In genomic region chr5:4230531-4230904, GRCh38 we compare ENCODE assay signal across 16 cellular contexts.
DNase-seq lines count a peak whose midpoint lies in the region; ATAC-seq and TF ChIP-seq lines count a peak whose summit lies in the region.
"Had no signal": no experiment of that assay in that cellular context is flagged by ENCODE, and none has a peak within 500 bp of the region (broad histone marks: within the 10 kb centered on the region; RNA-seq: fewer than 3 reads in every experiment).

No MANE protein-coding gene starts in this region.

- H3K4me3 ChIP-seq in neuronal stem cell (ENCODE audit: low read length in 2 of 2) = peak overlapping the region in 1 of 2 donors; percentile 34

- H3K23ac ChIP-seq in neuronal stem cell (ENCODE audit: low read depth, low read length, poor library complexity) = no peak overlapping the region

- DNase-seq in C1 segment of cervical spinal cord (lab: John Stamatoyannopoulos, UW) (peak in 8 of 14 donors; percentile 24 to 69 (median 50)), hypothalamus (lab: John Stamatoyannopoulos, UW) (peak in 31 of 51 donors; percentile 6 to 77 (median 48)), neuronal stem cell (ENCODE audit: low spot score) (peak; percentile 37), NCI-H1092 (lab: John Stamatoyannopoulos, UW) (no peak), foreskin keratinocyte (no peak)
- DNase-seq in stimulated activated naive CD4-positive, alpha-beta T cell (lab: John Stamatoyannopoulos, UW) = no peak
- DNase-seq: CD4-positive, alpha-beta memory T cell; DMS79 treated with DMSO at 0.1 percent for 48 hours; H9; IMR-90; Kasumi-1; NCI-H1436; NCI-H2029 treated with DMSO at 0.1 percent for 48 hours; RPMI8226 had no signal

- peak overlapping the region; percentile 71 for H3K18ac ChIP-seq in neuronal stem cell (ENCODE audit: low read length)

- TF ChIP-seq CTCF in brain (conservative IDR thresholded peaks at IDR 0.05) = no peak
- TF ChIP-seq CTCF in foreskin keratinocyte (conservative IDR thresholded peaks at IDR 0.05) = no peak

- H3K9me3 Mint-ChIP-seq in brain = peaks cover 16 to 23% (median 22%) of the 10 kb centered on the region in 5 experiments

- H4K8ac ChIP-seq in neuronal stem cell (ENCODE audit: low read depth, low read length) = no peak overlapping the region

- no peak overlapping the region for H2BK5ac ChIP-seq in neuronal stem cell (ENCODE audit: low read length)

- H3K14ac ChIP-seq in neuronal stem cell (ENCODE audit: low read length) = no peak overlapping the region

- no peak overlapping the region for H2AK5ac ChIP-seq in neuronal stem cell (ENCODE audit: low read depth, low read length)

- no peak for ATAC-seq in GM18858 (IDR thresholded peaks at IDR 0.05; ENCODE audit: unreplicated experiment)
- ATAC-seq in foreskin keratinocyte = no peak

- H4K91ac ChIP-seq in neuronal stem cell (ENCODE audit: low read depth, low read length, poor library complexity) = no peak overlapping the region

- no peak overlapping the region for H3K9ac ChIP-seq in neuronal stem cell (ENCODE audit: low read depth, low read length, poor library complexity)

- peak overlapping the region; percentile 71 to 81 (median 76) for H3K4me3 Mint-ChIP-seq in brain
- H3K4me3 Mint-ChIP-seq: CD4-positive, alpha-beta memory T cell; H9 had no signal

- peak overlapping the region in 4 of 5 experiments; percentile 38 to 95 (median 89) for H3K27ac Mint-ChIP-seq in brain
- H3K27ac Mint-ChIP-seq: CD4-positive, alpha-beta memory T cell; H9 had no signal

- no CpG with 5 or more reads among the region's 18 CpGs for WGBS in neuronal stem cell (ENCODE audit: extremely low coverage in 2 of 2, insufficient read length in 2 of 2, insufficient replicate concordance in 1 of 2), 2 donors

- no peak overlapping the region for H2BK15ac ChIP-seq in neuronal stem cell (ENCODE audit: low read length)

- H3K79me1 ChIP-seq in neuronal stem cell (ENCODE audit: low read depth, low read length) = no peaks in the 10 kb centered on the region

- peaks cover 83% of the 10 kb centered on the region for H3K27me3 Mint-ChIP-seq in brain
- H3K27me3 Mint-ChIP-seq: CD4-positive, alpha-beta memory T cell had no signal

- H2BK120ac ChIP-seq in neuronal stem cell (ENCODE audit: low read depth, low read length) = no peak overlapping the region

- H2AFZ ChIP-seq in neuronal stem cell (ENCODE audit: low read length) = peak overlapping the region; percentile 90

- peak overlapping the region; percentile 56 for H3K27ac ChIP-seq in neuronal stem cell (replicated peaks; ENCODE audit: low read length)
- no peak overlapping the region for H3K27ac ChIP-seq in foreskin keratinocyte

- no peak overlapping the region for H3K4ac ChIP-seq in neuronal stem cell (ENCODE audit: low read length)

- H3K4me2 ChIP-seq in neuronal stem cell (ENCODE audit: insufficient read depth, low read length, poor library complexity, severe bottlenecking) = peak overlapping the region; percentile 26

- H3K4me1 Mint-ChIP-seq in brain = peaks cover 31% of the 10 kb centered on the region
- H3K4me1 Mint-ChIP-seq: CD4-positive, alpha-beta memory T cell had no signal

- H3K27me3 ChIP-seq in neuronal stem cell (ENCODE audit: control insufficient read depth in 3 of 3, insufficient read depth in 3 of 3, low read depth in 1 of 3, low read length in 3 of 3) (no peaks in the 10 kb centered on the region), foreskin keratinocyte (no peaks in the 10 kb centered on the region)

- no peaks in the 10 kb centered on the region for H3K36me3 ChIP-seq in neuronal stem cell (replicated peaks in 1 of 2; ENCODE audit: control insufficient read depth in 2 of 2, insufficient read depth in 2 of 2, low read length in 2 of 2)

- peaks cover 3 to 12% of the 10 kb centered on the region in 2 donors for H3K9me3 ChIP-seq in neuronal stem cell (replicated peaks in 1 of 2; ENCODE audit: control insufficient read depth in 2 of 2, insufficient read depth in 1 of 2, low read depth in 1 of 2, low read length in 2 of 2)

- H2BK12ac ChIP-seq in neuronal stem cell (ENCODE audit: low read length) = no peak overlapping the region

- H3K4me1 ChIP-seq in neuronal stem cell (ENCODE audit: control insufficient read depth in 2 of 2, insufficient read depth in 1 of 2, low read depth in 1 of 2, low read length in 2 of 2) (peaks cover 16 to 17% of the 10 kb centered on the region in 2 donors), foreskin keratinocyte (no peaks in the 10 kb centered on the region)

- peaks cover 10% of the 10 kb centered on the region for H3K36me3 Mint-ChIP-seq in brain
- H3K36me3 Mint-ChIP-seq: CD4-positive, alpha-beta memory T cell had no signal

Comparison
In these comparisons a context has a peak if more than half of its experiments do, and no peak if none do; other contexts are left out.
1. DNase-seq: peak in C1 segment of cervical spinal cord (8 of 14), hypothalamus (31 of 51) and neuronal stem cell (single experiment); none in NCI-H1092 (single experiment), stimulated activated naive CD4-positive, alpha-beta T cell (0 of 6) and foreskin keratinocyte (0 of 2).